In the genomic region with DNA sequence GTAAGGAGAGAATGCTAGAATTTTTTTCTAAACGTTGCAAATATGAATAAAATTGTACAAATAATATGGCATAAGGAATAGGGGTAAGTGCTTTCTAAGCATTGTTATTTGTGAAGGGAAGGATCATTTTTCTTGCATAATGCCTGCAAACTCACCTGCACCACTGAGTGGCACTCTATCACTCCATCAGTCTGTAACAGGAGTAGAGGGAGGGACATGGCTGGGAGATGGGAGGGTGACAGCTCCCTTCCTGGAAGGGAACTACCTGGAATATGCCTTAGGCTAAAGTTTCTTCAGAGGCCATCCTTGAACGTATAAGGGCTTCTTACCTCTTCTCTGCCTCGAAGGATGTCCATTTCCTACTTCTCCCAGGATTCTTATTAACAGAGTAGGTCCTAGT, we compare ENCODE assay signal across 10 cellular contexts. TPM values are rescaled to one million over a fixed set of nuclear protein-coding genes. Genes with fewer than 3 reads are reported as not detected.
DNase-seq lines count a peak whose midpoint lies in the region; ATAC-seq, FAIRE-seq and TF ChIP-seq lines count a peak whose summit lies in the region.
"Had no signal": no experiment of that assay in that cellular context is flagged by ENCODE, and none has a peak within 500 bp of the region (broad histone marks: within the 10 kb centered on the region; RNA-seq: fewer than 3 reads in every experiment).

No MANE protein-coding gene starts in this region.

- no peak overlapping the region for H2AFZ ChIP-seq in GM12878 (ENCODE audit: control insufficient read depth, low read depth, low read length)

- H4K20me1 ChIP-seq in GM12878 (ENCODE audit: control insufficient read depth, insufficient read depth), result no peaks in the 10 kb centered on the region

- H3K9me3 ChIP-seq in GM12878 (replicated peaks; ENCODE audit: control insufficient read depth, insufficient read depth, low read length), result no peaks in the 10 kb centered on the region
- H3K9me3 ChIP-seq in lower lobe of right lung, result no peaks in the 10 kb centered on the region

- H3K4me3 ChIP-seq in GM12878 (no peak overlapping the region), lower lobe of right lung (no peak overlapping the region)

- no TSS peak for BruUV-seq in GM12878 (replicated peaks; lab: Mats Ljungman, UMichigan)

- H3K27me3 ChIP-seq in GM12878 (replicated peaks in 1 of 2; ENCODE audit: control insufficient read depth in 2 of 2, insufficient read depth in 2 of 2, low read length in 1 of 2) (no peaks in the 10 kb centered on the region), lower lobe of right lung (ENCODE audit: low read depth) (no peaks in the 10 kb centered on the region)

- peak; percentile 43; the same call in 1 of the 2 replicates for TF ChIP-seq RAD21 in GM12878 (IDR thresholded peaks at IDR 0.05; ENCODE audit: insufficient read depth, low read depth, low read length)

- CTCF ChIA-PET in GM12878 (lab: Yijun Ruan, JAX), result interaction anchor here (1.4 kb wide), 1 partner anchor 55 kb away, joined by 4 read pairs; no protein-coding TSS in a partner anchor

- TF ChIP-seq EP300 in GM12878 (IDR thresholded peaks at IDR 0.05; ENCODE audit: borderline replicate concordance in 1 of 2, control insufficient read depth in 1 of 2, low read depth in 2 of 2, low read length in 2 of 2), result no peak

- peak; percentile 36; the same call in 2 of the 3 replicates for ATAC-seq in GM12878
- peak; percentile 84 to 90 for ATAC-seq in lower lobe of right lung
- ATAC-seq in HG03135 (IDR thresholded peaks at IDR 0.05; ENCODE audit: unreplicated experiment), result no peak
- ATAC-seq in HG03354 (IDR thresholded peaks at IDR 0.05; ENCODE audit: poor library complexity, severe bottlenecking, unreplicated experiment), result no peak
- no peak for ATAC-seq in GM19395 (IDR thresholded peaks at IDR 0.05; ENCODE audit: unreplicated experiment)
- ATAC-seq: activated naive CD8-positive, alpha-beta T cell treated with anti-CD3 and anti-CD28 coated beads, Interleukin-2, amount 50 U/mL, for 24 hours had no signal

- H3K4me1 ChIP-seq in GM12878 (ENCODE audit: control insufficient read depth, insufficient read depth, low read length) (no peaks in the 10 kb centered on the region), lower lobe of right lung (no peaks in the 10 kb centered on the region)

- no peak overlapping the region for H3K4me2 ChIP-seq in GM12878 (ENCODE audit: control insufficient read depth, insufficient read depth)

- POLR2A ChIA-PET in GM12878 (lab: Charles Lee), result no interaction called here

- no peak for FAIRE-seq in GM12878 (lab: Jason Lieb, UNC)

- no peaks in the 10 kb centered on the region for H3K36me3 ChIP-seq in GM12878 (ENCODE audit: control insufficient read depth in 2 of 2, insufficient read depth in 2 of 2, low read length in 1 of 2)
- H3K36me3 ChIP-seq in lower lobe of right lung, result no peaks in the 10 kb centered on the region

- RAD21 ChIA-PET in GM12878 (lab: Charles Lee; ENCODE audit: unreplicated experiment), result interaction anchor here (0.6 to 2.0 kb wide), 2 partner anchors 30 to 1079 kb away, joined by 4 read pairs; no protein-coding TSS in a partner anchor

- SMC1A ChIA-PET in GM12878 (lab: Charles Lee; ENCODE audit: uncharacterized antibody, unreplicated experiment), result no interaction called here

- TF ChIP-seq CTCF in GM12878 (IDR thresholded peaks at IDR 0.05 in 2 of 3, conservative IDR thresholded peaks at IDR 0.05 in 1 of 3; ENCODE audit: control insufficient read depth in 2 of 3, extremely low read depth in 1 of 3, insufficient read depth in 1 of 3, low read depth in 3 of 3, low read length in 3 of 3) (peak in 2 of 3 experiments; percentile 16 to 33; a peak in 2 of 6 replicates), lower lobe of right lung (IDR thresholded peaks at IDR 0.05) (peak; percentile 32)

- no peak overlapping the region for H3K9ac ChIP-seq in GM12878 (ENCODE audit: control insufficient read depth, insufficient read depth, low read length)

- intact Hi-C loops in GM12878 (cut with micrococcal nuclease; ENCODE audit: unreplicated experiment) (loop anchor here (10.0 kb wide), 1 partner anchor 1083 kb away; no protein-coding TSS in a partner anchor), lower lobe of right lung (cut with DNase I) (no loop called here)

- no peak for TF ChIP-seq POLR2A in GM12878 (IDR thresholded peaks at IDR 0.05; ENCODE audit: low read depth, low read length)

- peak; percentile 63 for DNase-seq in ELF-1 (ENCODE audit: low read depth, low spot score)
- peak; percentile 45 for DNase-seq in NCI-H1105 treated with DMSO at 0.1 percent for 48 hours (lab: John Stamatoyannopoulos, UW)
- no peak for DNase-seq in GM12878 (ENCODE audit: low read depth, low spot score)
- DNase-seq in lower lobe of right lung, result no peak
- DNase-seq in GM03348 (ENCODE audit: low spot score), result no peak
- DNase-seq: activated naive CD8-positive, alpha-beta T cell treated with anti-CD3 and anti-CD28 coated beads, Interleukin-2, amount 50 U/mL, for 24 hours had no signal

- in situ Hi-C loops in GM12878 (cut with MboI), result no loop called here

- H3K27ac ChIP-seq in GM12878 (ENCODE audit: control insufficient read depth, insufficient read depth), result no peak overlapping the region
- H3K27ac ChIP-seq in lower lobe of right lung, result no peak overlapping the region

- 2% methylated on average over 3 of the region's 3 CpGs for WGBS in GM12878 (ENCODE audit: insufficient coverage, insufficient replicate concordance, low lambda C conversion rate, missing lambda C conversion rate)

- no peaks in the 10 kb centered on the region for H3K79me2 ChIP-seq in GM12878 (ENCODE audit: control insufficient read depth, insufficient read depth, low read length)

TF ChIP-seq in GM12878, 131 proteins besides CTCF, POLR2A, EP300 and RAD21:
- TF ChIP-seq, protein P1, sequence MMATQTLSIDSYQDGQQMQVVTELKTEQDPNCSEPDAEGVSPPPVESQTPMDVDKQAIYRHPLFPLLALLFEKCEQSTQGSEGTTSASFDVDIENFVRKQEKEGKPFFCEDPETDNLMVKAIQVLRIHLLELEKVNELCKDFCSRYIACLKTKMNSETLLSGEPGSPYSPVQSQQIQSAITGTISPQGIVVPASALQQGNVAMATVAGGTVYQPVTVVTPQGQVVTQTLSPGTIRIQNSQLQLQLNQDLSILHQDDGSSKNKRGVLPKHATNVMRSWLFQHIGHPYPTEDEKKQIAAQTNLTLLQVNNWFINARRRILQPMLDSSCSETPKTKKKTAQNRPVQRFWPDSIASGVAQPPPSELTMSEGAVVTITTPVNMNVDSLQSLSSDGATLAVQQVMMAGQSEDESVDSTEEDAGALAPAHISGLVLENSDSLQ (IDR thresholded peaks at IDR 0.05), result peak; percentile 9; the same call in 1 of the 2 replicates
- TF ChIP-seq, protein P2, sequence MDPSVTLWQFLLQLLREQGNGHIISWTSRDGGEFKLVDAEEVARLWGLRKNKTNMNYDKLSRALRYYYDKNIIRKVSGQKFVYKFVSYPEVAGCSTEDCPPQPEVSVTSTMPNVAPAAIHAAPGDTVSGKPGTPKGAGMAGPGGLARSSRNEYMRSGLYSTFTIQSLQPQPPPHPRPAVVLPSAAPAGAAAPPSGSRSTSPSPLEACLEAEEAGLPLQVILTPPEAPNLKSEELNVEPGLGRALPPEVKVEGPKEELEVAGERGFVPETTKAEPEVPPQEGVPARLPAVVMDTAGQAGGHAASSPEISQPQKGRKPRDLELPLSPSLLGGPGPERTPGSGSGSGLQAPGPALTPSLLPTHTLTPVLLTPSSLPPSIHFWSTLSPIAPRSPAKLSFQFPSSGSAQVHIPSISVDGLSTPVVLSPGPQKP (IDR thresholded peaks at IDR 0.05; ENCODE audit: low read depth, low read length), result no peak

RNA-seq across cellular contexts. Expression of a gene that starts 3.0 kb away (rescaled TPM):
- total RNA-seq in GM12878 (2013; cell fraction: nucleolus; rRNA removed), result 3.9 and 6.9 TPM in 2 replicates
- 0.06 and 0.16 TPM in 2 replicates for total RNA-seq in GM12878 (2014; rRNA removed)
- 0.31 and 0.37 TPM in 2 replicates for total RNA-seq in GM12878 (2014; rRNA removed; fragmentation: Illumina TruSeq; extraction: Trizol)
- 0.27 and 0.41 TPM in 2 replicates for total RNA-seq in GM12878 (2021)
- polyA plus RNA-seq in GM12878 (2011; ENCODE audit: low read depth), result 0.34 TPM
- polyA plus RNA-seq in GM12878 (2011; rRNA removed), result 0.41 and 0.68 TPM in 2 replicates
- polyA plus RNA-seq in GM12878 (2011; cell fraction: cytosol; rRNA removed), result 0.02 and 0.03 TPM in 2 replicates
- polyA plus RNA-seq in GM12878 (2011; cell fraction: nucleus; rRNA removed), result 0.25 and 0.31 TPM in 2 replicates
- polyA plus RNA-seq in GM12878 (2012), result 0.86 and 0.87 TPM in 2 replicates
- polyA plus RNA-seq in GM12878 (2014; fragmentation: Illumina TruSeq; extraction: Trizol), result 0.15 and 0.41 TPM in 2 replicates
- 1 to 10 TPM; 1.1 to 5.6 TPM for polyA plus RNA-seq in GM12878 (2014; fragmentation: Nextera tagmentation; extraction: Ambion mirVana)
- polyA plus RNA-seq in GM12878 (2014; rRNA removed), result 0.23 and 0.51 TPM in 2 replicates
- 10 to 100 TPM in 1 of 2 experiments, 1 to 10 TPM in 1; 9.6 to 10.8 TPM for polyA plus RNA-seq in GM12878 (2016; fragmentation: Nextera tagmentation; extraction: Ambion mirVana)
- polyA minus RNA-seq in GM12878 (2011; rRNA and poly(A)+ RNA removed), result 0.72 and 0.95 TPM in 2 replicates
- 0.42 TPM in 1 of 2 replicates, not detected in the other for polyA minus RNA-seq in GM12878 (2011; cell fraction: cytosol; rRNA and poly(A)+ RNA removed)
- polyA minus RNA-seq in GM12878 (2011; cell fraction: nucleus; rRNA and poly(A)+ RNA removed), result 3.3 and 3.5 TPM in 2 replicates
- 9.8 TPM for total RNA-seq in lower lobe of right lung
- total RNA-seq: T-helper 1 cell treated with Interleukin-12 subunit alpha and Interleukin-12 subunit beta and Interleukin-4 antibody, amounts not matched to agents 30 ng/mL and 1 ng/mL, for 36 hours had no signal

Comparison
In these comparisons a context has a peak if more than half of its experiments do, and no peak if none do; other contexts are left out.
1. DNase-seq: peak in ELF-1 (single experiment) and NCI-H1105 treated with DMSO at 0.1 percent for 48 hours (single experiment); none in GM12878 (single experiment), lower lobe of right lung (single experiment) and GM03348 (single experiment).
2. ATAC-seq: peak in GM12878 (single experiment) and lower lobe of right lung (2 of 2); none in HG03135 (single experiment), HG03354 (single experiment) and GM19395 (single experiment).